In genomic region chr14:32764131-32764530, GRCh38 we compare ENCODE assay signal across 17 cellular contexts.
"Had no signal": no experiment of that assay in that cellular context is flagged by ENCODE, and none has a peak within 500 bp of the region (broad histone marks: within the 10 kb centered on the region; RNA-seq: fewer than 3 reads in every experiment).

No MANE protein-coding gene starts in this region.

- H3K4me3 Mint-ChIP-seq: activated CD8-positive, alpha-beta T cell treated with anti-CD3 and anti-CD28 coated beads for 36 hours; activated T-cell treated with anti-CD3 and anti-CD28 coated beads, Interleukin-2, amount 50 U/mL, for 4 hours; naive thymus-derived CD4-positive, alpha-beta T cell; WTC11 had no signal

- H3K27ac ChIP-seq: epithelial cell of prostate, right atrium auricular region, thoracic aorta had no signal

- H3K9me3 ChIP-seq: mucosa of descending colon, right atrium auricular region, thoracic aorta had no signal

- H3K36me3 Mint-ChIP-seq: activated naive CD4-positive, alpha-beta T cell treated with anti-CD3 and anti-CD28 coated beads, Interleukin-2, amount 50 U/mL, for 72 hours; naive thymus-derived CD4-positive, alpha-beta T cell; WTC11 had no signal

- H3K4me3 ChIP-seq: mucosa of descending colon, right atrium auricular region, smooth muscle cell, thoracic aorta had no signal

- H3K27ac Mint-ChIP-seq: activated CD8-positive, alpha-beta T cell treated with anti-CD3 and anti-CD28 coated beads for 36 hours; activated naive CD4-positive, alpha-beta T cell treated with anti-CD3 and anti-CD28 coated beads, Interleukin-2, amount 50 U/mL, for 72 hours; naive thymus-derived CD4-positive, alpha-beta T cell; WTC11 had no signal

- H3K4me1 Mint-ChIP-seq: naive thymus-derived CD4-positive, alpha-beta T cell; WTC11 had no signal

- H3K27me3 Mint-ChIP-seq: activated CD8-positive, alpha-beta T cell treated with anti-CD3 and anti-CD28 coated beads for 36 hours; naive thymus-derived CD4-positive, alpha-beta T cell had no signal

- H3K4me1 ChIP-seq: right atrium auricular region had no signal

- H3K9me3 Mint-ChIP-seq: activated CD8-positive, alpha-beta T cell treated with anti-CD3 and anti-CD28 coated beads for 36 hours; activated naive CD4-positive, alpha-beta T cell treated with anti-CD3 and anti-CD28 coated beads, Interleukin-2, amount 50 U/mL, for 72 hours; activated T-cell treated with anti-CD3 and anti-CD28 coated beads, Interleukin-2, amount 50 U/mL, for 4 hours; WTC11 had no signal

- H3K27me3 ChIP-seq: right atrium auricular region had no signal

- DNase-seq: activated CD4-positive, alpha-beta T cell treated with anti-CD3 and anti-CD28 coated beads for 48 hours; activated CD8-positive, alpha-beta T cell treated with anti-CD3 and anti-CD28 coated beads for 36 hours; activated effector memory CD4-positive, alpha-beta T cell treated with Interleukin-2 at 50 U/mL for 16 hours; activated T-cell treated with anti-CD3 and anti-CD28 coated beads, Interleukin-2, amount 50 U/mL, for 4 hours; amniotic stem cell; islet precursor cell; mucosa of descending colon; naive thymus-derived CD4-positive, alpha-beta T cell; SW 1271 had no signal

- H3K4me2 ChIP-seq: smooth muscle cell had no signal

- FAIRE-seq: bronchial epithelial cell, TTC549 had no signal

- H3K36me3 ChIP-seq: right atrium auricular region, thoracic aorta had no signal
